Comparison of ENCODE assay signal across 14 cellular contexts in genomic region chr12:27616356-27617150, GRCh38.
DNase-seq lines count a peak whose midpoint lies in the region; ATAC-seq, FAIRE-seq and TF ChIP-seq lines count a peak whose summit lies in the region.
"Had no signal": no experiment of that assay in that cellular context is flagged by ENCODE, and none has a peak within 500 bp of the region (broad histone marks: within the 10 kb centered on the region; RNA-seq: fewer than 3 reads in every experiment).

No MANE protein-coding gene starts in this region.

- TF ChIP-seq CTCF in RWPE2 (IDR thresholded peaks at IDR 0.05; ENCODE audit: poor library complexity, severe bottlenecking): no peak
- TF ChIP-seq CTCF in fibroblast of lung (conservative IDR thresholded peaks at IDR 0.05 in 1 of 2, IDR thresholded peaks at IDR 0.05 in 1 of 2; ENCODE audit: low read depth in 1 of 2, low read length in 2 of 2): no peak
- no peak for TF ChIP-seq CTCF in GM13977 (IDR thresholded peaks at IDR 0.05; ENCODE audit: extremely low read depth, insufficient read depth, missing control alignments)

- no peaks in the 10 kb centered on the region for H3K36me3 ChIP-seq in RWPE2 (ENCODE audit: low read depth)
- H3K36me3 ChIP-seq in fibroblast of lung (ENCODE audit: control insufficient read depth, insufficient read depth, low read length): no peaks in the 10 kb centered on the region
- H3K36me3 ChIP-seq in skeletal muscle satellite cell (ENCODE audit: insufficient read depth, low read length): no peaks in the 10 kb centered on the region
- H3K36me3 ChIP-seq: gastrocnemius medialis had no signal

- in situ Hi-C loops in GM13977 (cut with MboI; ENCODE audit: low pct_unique_long_range_greater_than_20kb, low sequenced_read_pairs, unreplicated experiment): no loop called here

- H3K4me2 ChIP-seq in fibroblast of lung (ENCODE audit: extremely low read depth, insufficient read depth, low read length) (no peak overlapping the region), skeletal muscle satellite cell (ENCODE audit: low read length) (no peak overlapping the region)

- no peaks in the 10 kb centered on the region for H3K27me3 ChIP-seq in RWPE2 (ENCODE audit: insufficient read depth, poor library complexity, severe bottlenecking)
- no peaks in the 10 kb centered on the region for H3K27me3 ChIP-seq in fibroblast of lung (ENCODE audit: control insufficient read depth, insufficient read depth, low read length)
- no peaks in the 10 kb centered on the region for H3K27me3 ChIP-seq in skeletal muscle satellite cell (ENCODE audit: control insufficient read depth, insufficient read depth, low read length)
- H3K27me3 ChIP-seq: gastrocnemius medialis had no signal

- no peak for TF ChIP-seq POLR2A in H54 (IDR thresholded peaks at IDR 0.05; ENCODE audit: low read depth, low read length)

- H4K20me1 ChIP-seq in fibroblast of lung (ENCODE audit: control insufficient read depth, extremely low read depth, insufficient read depth, low read length): no peaks in the 10 kb centered on the region

- no peak for DNase-seq in H54 (ENCODE audit: insufficient read length, low spot score)
- DNase-seq in RWPE2 (ENCODE audit: low spot score): no peak
- DNase-seq in fibroblast of lung (ENCODE audit: low read depth in 2 of 2): peak in 1 of 2 donors; percentile 25
- DNase-seq in NCI-H146 (lab: John Stamatoyannopoulos, UW): no peak
- no peak for DNase-seq in GM13977 (ENCODE audit: low spot score)
- DNase-seq: CD4-positive, CD25-positive, alpha-beta regulatory T cell; dermis blood vessel endothelial cell; gastrocnemius medialis; GDM1; NCI-H2107; stimulated activated CD4-positive, alpha-beta T cell treated with anti-CD3 and anti-CD28 coated beads, Interleukin-4, amount 100 ng/mL, for 4 hours had no signal

- FAIRE-seq in H54 (lab: Jason Lieb, UNC): peak; percentile 11

- H3K4me3 ChIP-seq in RWPE2 (ENCODE audit: severe bottlenecking) (no peak overlapping the region), fibroblast of lung (replicated peaks in 1 of 4; ENCODE audit: control extremely low read depth in 1 of 4, insufficient read depth in 1 of 4, low read depth in 3 of 4, low read length in 4 of 4) (no peak overlapping the region), skeletal muscle satellite cell (ENCODE audit: low read length) (no peak overlapping the region)
- H3K4me3 ChIP-seq: gastrocnemius medialis had no signal

- H3K9ac ChIP-seq in fibroblast of lung (ENCODE audit: insufficient read depth, low read length): no peak overlapping the region
- peak overlapping the region; percentile 54 for H3K9ac ChIP-seq in skeletal muscle satellite cell (ENCODE audit: low read depth, low read length)

- H3K79me2 ChIP-seq in fibroblast of lung (ENCODE audit: control insufficient read depth, insufficient read depth, low read length): peaks cover 13% of the 10 kb centered on the region

- no peak overlapping the region for H2AFZ ChIP-seq in fibroblast of lung (ENCODE audit: low read length)

- ATAC-seq in RWPE2 (ENCODE audit: low read depth) (no peak), HG03108 (IDR thresholded peaks at IDR 0.05; ENCODE audit: unreplicated experiment) (no peak)
- ATAC-seq: gastrocnemius medialis; stimulated activated memory B cell treated with anti-CD40 and anti-IgM and Interleukin-4, amounts not matched to agents 10 μg/mL and 1 μg/mL and 100 μg/mL, for 72 hours had no signal

- H3K4me1 ChIP-seq in RWPE2 (ENCODE audit: insufficient read depth, poor library complexity, severe bottlenecking): peaks cover 53% of the 10 kb centered on the region
- H3K4me1 ChIP-seq in fibroblast of lung (ENCODE audit: control insufficient read depth, extremely low read depth, insufficient read depth, low read length): peaks cover 19% of the 10 kb centered on the region
- H3K4me1 ChIP-seq in skeletal muscle satellite cell (ENCODE audit: control insufficient read depth, insufficient read depth, low read length): peaks cover 67% of the 10 kb centered on the region

- H3K9me3 ChIP-seq in RWPE2 (ENCODE audit: severe bottlenecking) (no peaks in the 10 kb centered on the region), fibroblast of lung (ENCODE audit: control insufficient read depth, insufficient read depth, low read depth, low read length) (no peaks in the 10 kb centered on the region), skeletal muscle satellite cell (replicated peaks; ENCODE audit: low read length) (no peaks in the 10 kb centered on the region)
- H3K9me3 ChIP-seq: gastrocnemius medialis had no signal

- H3K27ac ChIP-seq in RWPE2 (ENCODE audit: poor library complexity, severe bottlenecking) (peak overlapping the region; percentile 79), fibroblast of lung (ENCODE audit: insufficient read depth, low read length) (peak overlapping the region; percentile 36)
- H3K27ac ChIP-seq: gastrocnemius medialis had no signal
